ENCODE assay signal across 17 cellular contexts in genomic region chr1:19213580-19213979, GRCh38.
"Had no signal": no experiment of that assay in that cellular context is flagged by ENCODE, and none has a peak within 500 bp of the region (broad histone marks: within the 10 kb centered on the region; RNA-seq: fewer than 3 reads in every experiment).

No MANE protein-coding gene starts in this region.

- DNase-seq: activated CD4-positive, CD25-positive, alpha-beta regulatory T cell treated with anti-CD3 and anti-CD28 coated beads, Interleukin-2, amount 50 U/mL, for 72 hours; activated CD8-positive, alpha-beta memory T cell treated with anti-CD3 and anti-CD28 coated beads, Interleukin-2, amount 50 U/mL, for 48 hours; activated effector memory CD4-positive, alpha-beta T cell treated with Interleukin-2 at 50 U/mL for 16 hours; dermis blood vessel endothelial cell; effector memory CD8-positive, alpha-beta T cell; foreskin melanocyte; head of caudate nucleus; ovary; right lobe of liver; stimulated activated CD4-positive, alpha-beta T cell treated with anti-CD3 and anti-CD28 coated beads, Interleukin-4, amount 100 ng/mL, for 4 hours; stimulated activated CD8-positive, alpha-beta memory T cell treated with anti-CD3 and anti-CD28 coated beads, Interleukin-4, amount 100 ng/mL, for 48 hours; stimulated activated naive CD8-positive, alpha-beta T cell treated with anti-CD3 and anti-CD28 coated beads, Interleukin-15, amount 100 ng/mL, for 72 hours; T-helper 1 cell had no signal

- H3K9me3 Mint-ChIP-seq: effector memory CD8-positive, alpha-beta T cell; mesothelial cell of epicardium; stimulated activated naive CD8-positive, alpha-beta T cell treated with anti-CD3 and anti-CD28 coated beads, Interleukin-15, amount 100 ng/mL, for 72 hours; type B pancreatic cell had no signal

- H3K4me3 Mint-ChIP-seq: effector memory CD8-positive, alpha-beta T cell; mesothelial cell of epicardium; type B pancreatic cell had no signal

- H3K27ac ChIP-seq: epithelial cell of prostate, ovary, right lobe of liver had no signal

- ATAC-seq: effector memory CD8-positive, alpha-beta T cell; right lobe of liver; SK-N-SH treated with all-trans-retinoic acid at 6 μM for 48 hours; stimulated activated naive CD8-positive, alpha-beta T cell treated with anti-CD3 and anti-CD28 coated beads, Interleukin-15, amount 100 ng/mL, for 72 hours had no signal

- H3K27me3 Mint-ChIP-seq: effector memory CD8-positive, alpha-beta T cell; stimulated activated naive CD8-positive, alpha-beta T cell treated with anti-CD3 and anti-CD28 coated beads, Interleukin-15, amount 100 ng/mL, for 72 hours; type B pancreatic cell had no signal

- H3K27ac Mint-ChIP-seq: mesothelial cell of epicardium, type B pancreatic cell had no signal
